Comparison of ENCODE assay signal across 8 cellular contexts in genomic region chr15:92097473-92098178, GRCh38.
DNase-seq lines count a peak whose midpoint lies in the region; ATAC-seq, FAIRE-seq and TF ChIP-seq lines count a peak whose summit lies in the region.

No MANE protein-coding gene starts in this region.

- no peak overlapping the region for H3K4me3 ChIP-seq in AG04449 (ENCODE audit: low read depth, low read length)

- peak overlapping the region; percentile 54 for H3K27ac Mint-ChIP-seq in activated CD8-positive, alpha-beta T cell treated with anti-CD3 and anti-CD28 coated beads, Interleukin-2, amount 10 ng/mL, durations not matched to agents 7 days and 5 days
- H3K27ac Mint-ChIP-seq in naive thymus-derived CD8-positive, alpha-beta T cell, result peak overlapping the region in 5 of 10 donors; percentile 19 to 75 (median 22)

- H3K27me3 Mint-ChIP-seq in activated CD8-positive, alpha-beta T cell treated with anti-CD3 and anti-CD28 coated beads, Interleukin-2, amount 10 ng/mL, durations not matched to agents 7 days and 5 days (ENCODE audit: low read depth), result no peaks in the 10 kb centered on the region
- H3K27me3 Mint-ChIP-seq in naive thymus-derived CD8-positive, alpha-beta T cell, result peaks cover 0 to 3% (median 0%) of the 10 kb centered on the region in 5 donors

- H3K4me1 Mint-ChIP-seq in activated CD8-positive, alpha-beta T cell treated with anti-CD3 and anti-CD28 coated beads, Interleukin-2, amount 10 ng/mL, durations not matched to agents 7 days and 5 days (ENCODE audit: low read depth), result peaks cover 58% of the 10 kb centered on the region
- H3K4me1 Mint-ChIP-seq in naive thymus-derived CD8-positive, alpha-beta T cell, result peaks cover 29 to 57% (median 50%) of the 10 kb centered on the region in 4 donors

- peak; percentile 73 for TF ChIP-seq CTCF in AG04449 (IDR thresholded peaks at IDR 0.05; ENCODE audit: insufficient read depth, low read length, missing control alignments)

- POLR2A ChIA-PET in AG04449 (lab: Yijun Ruan, JAX), result no interaction called here
- POLR2A ChIA-PET in activated CD8-positive, alpha-beta T cell treated with anti-CD3 and anti-CD28 coated beads, Interleukin-2, amount 10 ng/mL, durations not matched to agents 7 days and 5 days (lab: Charles Lee), result no interaction called here
- POLR2A ChIA-PET in naive thymus-derived CD8-positive, alpha-beta T cell (lab: Charles Lee), result no interaction called here

- H3K9me3 Mint-ChIP-seq in activated CD8-positive, alpha-beta T cell treated with anti-CD3 and anti-CD28 coated beads, Interleukin-2, amount 10 ng/mL, durations not matched to agents 7 days and 5 days (ENCODE audit: insufficient read depth), result no peaks in the 10 kb centered on the region
- H3K9me3 Mint-ChIP-seq in naive thymus-derived CD8-positive, alpha-beta T cell, result peaks cover 0 to 2% (median 0%) of the 10 kb centered on the region in 9 donors

- peak; percentile 66 for ATAC-seq in GM18502 (IDR thresholded peaks at IDR 0.05; ENCODE audit: poor library complexity, unreplicated experiment)
- peak; percentile 40 for ATAC-seq in HG02938 (IDR thresholded peaks at IDR 0.05; ENCODE audit: unreplicated experiment)
- peak; percentile 63 for ATAC-seq in activated CD8-positive, alpha-beta T cell treated with anti-CD3 and anti-CD28 coated beads, Interleukin-2, amount 10 ng/mL, durations not matched to agents 7 days and 5 days
- ATAC-seq in naive thymus-derived CD8-positive, alpha-beta T cell, result peak; percentile 61 to 62

- H3K4me3 Mint-ChIP-seq in activated CD8-positive, alpha-beta T cell treated with anti-CD3 and anti-CD28 coated beads, Interleukin-2, amount 10 ng/mL, durations not matched to agents 7 days and 5 days, result no peak overlapping the region
- H3K4me3 Mint-ChIP-seq in naive thymus-derived CD8-positive, alpha-beta T cell, result peak overlapping the region in 4 of 10 donors; percentile 12 to 41 (median 28)

- TF ChIP-seq POLR2A in erythroblast (IDR thresholded peaks at IDR 0.05; ENCODE audit: low read length), result no peak

- peak; percentile 66 for FAIRE-seq in urothelium cell line (lab: Jason Lieb, UNC)

- DNase-seq in AG04449 (ENCODE audit: low read depth, low spot score) (no peak), NCI-H2227 treated with DMSO at 0.1 percent for 48 hours (lab: John Stamatoyannopoulos, UW) (peak; percentile 64), erythroblast (lab: John Stamatoyannopoulos, UW) (peak; percentile 22 to 58), urothelium cell line (ENCODE audit: low spot score) (peak; percentile 66)
- DNase-seq in activated CD8-positive, alpha-beta T cell treated with anti-CD3 and anti-CD28 coated beads, Interleukin-2, amount 10 ng/mL, durations not matched to agents 7 days and 5 days, result peak; percentile 70
- DNase-seq in naive thymus-derived CD8-positive, alpha-beta T cell, result peak in 4 of 10 donors; percentile 3 to 44 (median 24)

- peaks cover 31% of the 10 kb centered on the region for H3K36me3 Mint-ChIP-seq in activated CD8-positive, alpha-beta T cell treated with anti-CD3 and anti-CD28 coated beads, Interleukin-2, amount 10 ng/mL, durations not matched to agents 7 days and 5 days (ENCODE audit: low read depth)
- peaks cover 0 to 17% (median 10%) of the 10 kb centered on the region in 3 donors for H3K36me3 Mint-ChIP-seq in naive thymus-derived CD8-positive, alpha-beta T cell

- CTCF ChIA-PET in AG04449 (lab: Yijun Ruan, JAX), result interaction anchor here (0.6 to 5.3 kb wide), 16 partner anchors 9 to 620 kb away, joined by 3 to 44 read pairs (median 5); no protein-coding TSS in a partner anchor
- CTCF ChIA-PET in activated CD8-positive, alpha-beta T cell treated with anti-CD3 and anti-CD28 coated beads, Interleukin-2, amount 10 ng/mL, durations not matched to agents 7 days and 5 days (lab: Charles Lee), result interaction anchor here (0.9 to 4.8 kb wide), 10 partner anchors 10 to 618 kb away, joined by 3 to 26 read pairs (median 10); no protein-coding TSS in a partner anchor
